Comparison of ENCODE assay signal across 1 cellular context in the genomic region with DNA sequence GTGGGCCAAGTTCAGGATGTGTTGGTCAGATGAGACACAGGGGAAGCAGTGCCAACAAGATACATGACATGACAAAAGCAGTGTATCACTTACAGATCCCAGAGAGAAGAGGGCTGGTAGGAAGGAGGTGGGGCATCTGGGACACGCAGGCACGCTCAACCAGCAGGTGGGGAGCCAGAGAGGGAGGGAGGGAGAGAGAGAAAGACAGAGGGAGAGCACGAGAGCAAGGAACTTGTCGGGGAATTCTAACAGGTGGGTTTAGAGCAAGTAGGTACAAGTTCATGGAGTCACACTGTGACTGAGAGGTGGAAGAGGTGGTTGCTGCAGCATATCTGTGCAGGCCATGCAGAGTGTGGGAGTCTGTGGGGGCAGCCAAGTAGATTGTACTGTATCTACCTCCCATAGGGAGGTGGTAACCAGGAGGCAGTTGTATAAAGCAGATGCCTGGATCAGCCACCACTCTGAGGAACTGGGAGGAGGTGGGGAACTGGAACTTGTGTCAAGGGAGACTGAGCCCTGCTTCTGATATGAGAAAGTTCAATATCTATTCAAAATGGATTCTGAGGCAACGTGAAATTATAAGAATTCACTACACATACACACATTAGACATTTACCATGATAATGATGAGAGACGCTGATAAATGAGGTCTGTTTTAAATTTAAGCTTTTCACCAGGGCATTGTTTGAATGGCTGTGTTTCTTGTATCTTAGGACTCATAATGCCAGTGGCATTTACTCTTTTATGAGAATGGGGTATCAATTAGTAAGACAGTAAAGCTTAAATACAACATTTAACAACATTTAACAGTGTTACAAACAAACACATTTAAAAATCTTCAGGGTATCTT.
TF ChIP-seq lines count a peak whose summit lies in the region.

No MANE protein-coding gene starts in this region.

TF ChIP-seq in endothelial cell of umbilical vein, 7 proteins besides CTCF, POLR2A, EP300 and RAD21:
- TF ChIP-seq EZH2 (IDR thresholded peaks at IDR 0.05; ENCODE audit: borderline replicate concordance, low read depth, low read length, severe bottlenecking) (no peak), GATA2 (IDR thresholded peaks at IDR 0.05; ENCODE audit: insufficient read depth, insufficient read length, low read depth, low read length) (no peak), MYC (IDR thresholded peaks at IDR 0.05; ENCODE audit: low read depth, low read length) (no peak)
